In the genomic region with DNA sequence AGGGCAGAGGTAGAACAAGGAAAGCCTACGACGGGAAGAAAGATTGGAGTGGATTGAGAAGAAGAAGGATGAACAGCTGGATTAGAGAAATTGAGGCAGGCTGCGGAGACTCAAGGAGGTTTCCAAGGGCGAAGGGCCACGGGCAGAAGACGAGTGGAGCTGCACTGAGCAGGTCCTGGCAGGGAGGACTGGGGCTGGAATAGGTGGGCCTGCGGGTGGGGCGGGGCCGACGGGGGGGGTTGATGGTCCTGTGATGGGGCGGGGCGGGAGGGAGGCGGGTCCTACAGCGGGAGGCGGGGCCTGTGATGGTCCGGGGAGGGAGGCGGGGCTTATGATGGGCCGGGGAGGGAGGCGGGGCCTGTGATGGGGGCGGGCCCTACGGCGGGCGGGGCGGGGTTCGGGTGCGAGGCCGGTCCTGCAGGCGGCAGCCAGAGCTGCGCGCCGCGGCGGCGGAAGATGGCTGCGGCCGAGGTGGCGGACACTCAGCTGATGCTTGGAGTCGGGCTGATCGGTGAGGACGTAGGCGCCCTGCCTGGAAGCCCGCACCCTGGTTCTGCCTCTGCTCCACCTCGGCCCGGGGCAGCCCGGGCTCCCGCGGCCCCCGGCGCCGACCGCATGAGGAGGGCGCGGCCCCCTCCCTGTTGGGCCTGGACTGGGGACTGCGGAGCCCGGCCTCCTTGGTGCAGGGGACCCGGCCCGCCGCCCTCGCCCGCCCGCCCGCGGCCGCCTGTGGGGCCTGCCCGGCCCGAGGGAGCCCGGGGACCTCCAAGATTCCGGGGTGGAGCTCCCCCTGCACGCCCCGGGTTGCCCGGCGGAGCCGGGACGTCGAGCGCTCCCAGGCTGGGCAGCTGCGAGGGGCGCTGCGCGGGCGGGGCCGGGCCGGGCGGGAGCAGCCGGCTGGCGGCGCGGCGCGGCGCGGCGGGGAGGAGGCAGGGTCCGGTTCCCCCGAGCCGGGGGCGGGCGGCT, we compare ENCODE assay signal across 1 cellular context.
TF ChIP-seq lines count a peak whose summit lies in the region.

A gene with protein sequence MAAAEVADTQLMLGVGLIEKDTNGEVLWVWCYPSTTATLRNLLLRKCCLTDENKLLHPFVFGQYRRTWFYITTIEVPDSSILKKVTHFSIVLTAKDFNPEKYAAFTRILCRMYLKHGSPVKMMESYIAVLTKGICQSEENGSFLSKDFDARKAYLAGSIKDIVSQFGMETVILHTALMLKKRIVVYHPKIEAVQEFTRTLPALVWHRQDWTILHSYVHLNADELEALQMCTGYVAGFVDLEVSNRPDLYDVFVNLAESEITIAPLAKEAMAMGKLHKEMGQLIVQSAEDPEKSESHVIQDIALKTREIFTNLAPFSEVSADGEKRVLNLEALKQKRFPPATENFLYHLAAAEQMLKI (plus strand): TSS at position 427 of the 966 bp plus-strand sequence. CDS start 30 bp downstream, at position 457.

TF ChIP-seq in WTC11, 78 proteins besides CTCF, POLR2A, EP300 and RAD21 (continued from another document and continues in another):
- TF ChIP-seq, protein P1, sequence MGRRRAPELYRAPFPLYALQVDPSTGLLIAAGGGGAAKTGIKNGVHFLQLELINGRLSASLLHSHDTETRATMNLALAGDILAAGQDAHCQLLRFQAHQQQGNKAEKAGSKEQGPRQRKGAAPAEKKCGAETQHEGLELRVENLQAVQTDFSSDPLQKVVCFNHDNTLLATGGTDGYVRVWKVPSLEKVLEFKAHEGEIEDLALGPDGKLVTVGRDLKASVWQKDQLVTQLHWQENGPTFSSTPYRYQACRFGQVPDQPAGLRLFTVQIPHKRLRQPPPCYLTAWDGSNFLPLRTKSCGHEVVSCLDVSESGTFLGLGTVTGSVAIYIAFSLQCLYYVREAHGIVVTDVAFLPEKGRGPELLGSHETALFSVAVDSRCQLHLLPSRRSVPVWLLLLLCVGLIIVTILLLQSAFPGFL (CRISPR knock-in tag; IDR thresholded peaks at IDR 0.05; ENCODE audit: borderline replicate concordance) = no peak
- TF ChIP-seq ZNF138 (CRISPR knock-in tag; conservative IDR thresholded peaks at IDR 0.05) (no peak), ATF6 (CRISPR knock-in tag; IDR thresholded peaks at IDR 0.05) (no peak), JUN (CRISPR knock-in tag; IDR thresholded peaks at IDR 0.05) (no peak), SP1 (CRISPR knock-in tag; conservative IDR thresholded peaks at IDR 0.05) (peak; percentile 83), TEAD1 (CRISPR knock-in tag; IDR thresholded peaks at IDR 0.05) (peak; percentile 58; the same call in 1 of the 2 replicates), FOXJ3 (CRISPR knock-in tag; IDR thresholded peaks at IDR 0.05; ENCODE audit: borderline replicate concordance) (no peak), ETV6 (CRISPR knock-in tag; IDR thresholded peaks at IDR 0.05) (peak; percentile 62; the same call in 1 of the 2 replicates), ZNF317 (CRISPR knock-in tag; IDR thresholded peaks at IDR 0.05; ENCODE audit: borderline replicate concordance, low read depth) (no peak), ZNF423 (CRISPR knock-in tag; IDR thresholded peaks at IDR 0.05) (no peak), RELA (CRISPR knock-in tag; IDR thresholded peaks at IDR 0.05; ENCODE audit: borderline replicate concordance) (no peak), NFE2L1 (CRISPR knock-in tag; IDR thresholded peaks at IDR 0.05) (no peak), FOXK1 (CRISPR knock-in tag; IDR thresholded peaks at IDR 0.05) (no peak), NFYB (CRISPR knock-in tag; conservative IDR thresholded peaks at IDR 0.05; ENCODE audit: low read depth) (no peak), ZMAT4 (CRISPR knock-in tag; IDR thresholded peaks at IDR 0.05) (no peak; the same call in 1 of the 2 replicates), ZNF396 (CRISPR knock-in tag; IDR thresholded peaks at IDR 0.05; ENCODE audit: borderline replicate concordance) (no peak), MLX (CRISPR knock-in tag; IDR thresholded peaks at IDR 0.05) (no peak), SOX15 (CRISPR knock-in tag; IDR thresholded peaks at IDR 0.05) (no peak), ZNF263 (CRISPR knock-in tag; IDR thresholded peaks at IDR 0.05; ENCODE audit: low read depth) (no peak), SMAD3 (CRISPR knock-in tag; IDR thresholded peaks at IDR 0.05; ENCODE audit: borderline replicate concordance) (no peak), TCF7 (CRISPR knock-in tag; IDR thresholded peaks at IDR 0.05; ENCODE audit: low read depth) (no peak), STAT6 (CRISPR knock-in tag; conservative IDR thresholded peaks at IDR 0.05; ENCODE audit: low read depth) (no peak)
- TF ChIP-seq, protein P2, sequence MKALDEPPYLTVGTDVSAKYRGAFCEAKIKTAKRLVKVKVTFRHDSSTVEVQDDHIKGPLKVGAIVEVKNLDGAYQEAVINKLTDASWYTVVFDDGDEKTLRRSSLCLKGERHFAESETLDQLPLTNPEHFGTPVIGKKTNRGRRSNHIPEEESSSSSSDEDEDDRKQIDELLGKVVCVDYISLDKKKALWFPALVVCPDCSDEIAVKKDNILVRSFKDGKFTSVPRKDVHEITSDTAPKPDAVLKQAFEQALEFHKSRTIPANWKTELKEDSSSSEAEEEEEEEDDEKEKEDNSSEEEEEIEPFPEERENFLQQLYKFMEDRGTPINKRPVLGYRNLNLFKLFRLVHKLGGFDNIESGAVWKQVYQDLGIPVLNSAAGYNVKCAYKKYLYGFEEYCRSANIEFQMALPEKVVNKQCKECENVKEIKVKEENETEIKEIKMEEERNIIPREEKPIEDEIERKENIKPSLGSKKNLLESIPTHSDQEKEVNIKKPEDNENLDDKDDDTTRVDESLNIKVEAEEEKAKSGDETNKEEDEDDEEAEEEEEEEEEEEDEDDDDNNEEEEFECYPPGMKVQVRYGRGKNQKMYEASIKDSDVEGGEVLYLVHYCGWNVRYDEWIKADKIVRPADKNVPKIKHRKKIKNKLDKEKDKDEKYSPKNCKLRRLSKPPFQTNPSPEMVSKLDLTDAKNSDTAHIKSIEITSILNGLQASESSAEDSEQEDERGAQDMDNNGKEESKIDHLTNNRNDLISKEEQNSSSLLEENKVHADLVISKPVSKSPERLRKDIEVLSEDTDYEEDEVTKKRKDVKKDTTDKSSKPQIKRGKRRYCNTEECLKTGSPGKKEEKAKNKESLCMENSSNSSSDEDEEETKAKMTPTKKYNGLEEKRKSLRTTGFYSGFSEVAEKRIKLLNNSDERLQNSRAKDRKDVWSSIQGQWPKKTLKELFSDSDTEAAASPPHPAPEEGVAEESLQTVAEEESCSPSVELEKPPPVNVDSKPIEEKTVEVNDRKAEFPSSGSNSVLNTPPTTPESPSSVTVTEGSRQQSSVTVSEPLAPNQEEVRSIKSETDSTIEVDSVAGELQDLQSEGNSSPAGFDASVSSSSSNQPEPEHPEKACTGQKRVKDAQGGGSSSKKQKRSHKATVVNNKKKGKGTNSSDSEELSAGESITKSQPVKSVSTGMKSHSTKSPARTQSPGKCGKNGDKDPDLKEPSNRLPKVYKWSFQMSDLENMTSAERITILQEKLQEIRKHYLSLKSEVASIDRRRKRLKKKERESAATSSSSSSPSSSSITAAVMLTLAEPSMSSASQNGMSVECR (CRISPR knock-in tag; IDR thresholded peaks at IDR 0.05; ENCODE audit: borderline replicate concordance) = 0 out of 2 replicates have a peak, but pooled peaks have one; percentile 29
- TF ChIP-seq, protein P3, sequence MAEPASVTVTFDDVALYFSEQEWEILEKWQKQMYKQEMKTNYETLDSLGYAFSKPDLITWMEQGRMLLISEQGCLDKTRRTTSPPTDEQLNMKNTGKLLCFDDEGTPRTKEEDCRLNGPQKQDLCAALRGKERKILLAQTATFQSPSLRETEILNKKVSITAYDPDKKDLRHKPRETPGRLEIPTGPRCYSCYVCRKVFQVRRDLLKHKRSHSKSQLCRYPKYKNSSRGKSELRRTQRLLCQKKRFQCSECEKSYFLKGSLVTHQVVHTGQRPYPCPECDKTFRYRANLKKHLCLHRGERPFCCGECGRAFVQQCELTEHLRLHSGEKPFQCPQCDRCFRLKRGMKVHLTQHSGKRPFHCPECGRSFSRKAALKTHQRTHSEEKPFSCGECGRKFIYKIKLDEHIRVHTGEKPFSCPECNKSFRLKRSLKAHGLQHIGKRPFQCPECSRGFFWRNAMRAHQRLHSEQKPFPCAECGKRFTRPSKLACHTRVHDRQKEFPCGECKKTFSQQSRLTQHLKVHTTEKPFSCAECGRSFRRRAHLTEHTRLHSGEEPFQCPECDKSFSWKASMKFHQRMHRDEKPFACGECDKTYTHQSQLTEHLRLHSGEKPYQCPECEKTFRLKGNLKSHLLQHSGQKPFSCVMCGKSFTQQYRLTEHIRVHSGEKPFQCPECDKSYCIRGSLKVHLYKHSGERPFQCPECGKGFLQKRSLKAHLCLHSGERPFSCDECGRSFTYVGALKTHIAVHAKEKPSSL (CRISPR knock-in tag; conservative IDR thresholded peaks at IDR 0.05) = no peak
- TF ChIP-seq, protein P4, sequence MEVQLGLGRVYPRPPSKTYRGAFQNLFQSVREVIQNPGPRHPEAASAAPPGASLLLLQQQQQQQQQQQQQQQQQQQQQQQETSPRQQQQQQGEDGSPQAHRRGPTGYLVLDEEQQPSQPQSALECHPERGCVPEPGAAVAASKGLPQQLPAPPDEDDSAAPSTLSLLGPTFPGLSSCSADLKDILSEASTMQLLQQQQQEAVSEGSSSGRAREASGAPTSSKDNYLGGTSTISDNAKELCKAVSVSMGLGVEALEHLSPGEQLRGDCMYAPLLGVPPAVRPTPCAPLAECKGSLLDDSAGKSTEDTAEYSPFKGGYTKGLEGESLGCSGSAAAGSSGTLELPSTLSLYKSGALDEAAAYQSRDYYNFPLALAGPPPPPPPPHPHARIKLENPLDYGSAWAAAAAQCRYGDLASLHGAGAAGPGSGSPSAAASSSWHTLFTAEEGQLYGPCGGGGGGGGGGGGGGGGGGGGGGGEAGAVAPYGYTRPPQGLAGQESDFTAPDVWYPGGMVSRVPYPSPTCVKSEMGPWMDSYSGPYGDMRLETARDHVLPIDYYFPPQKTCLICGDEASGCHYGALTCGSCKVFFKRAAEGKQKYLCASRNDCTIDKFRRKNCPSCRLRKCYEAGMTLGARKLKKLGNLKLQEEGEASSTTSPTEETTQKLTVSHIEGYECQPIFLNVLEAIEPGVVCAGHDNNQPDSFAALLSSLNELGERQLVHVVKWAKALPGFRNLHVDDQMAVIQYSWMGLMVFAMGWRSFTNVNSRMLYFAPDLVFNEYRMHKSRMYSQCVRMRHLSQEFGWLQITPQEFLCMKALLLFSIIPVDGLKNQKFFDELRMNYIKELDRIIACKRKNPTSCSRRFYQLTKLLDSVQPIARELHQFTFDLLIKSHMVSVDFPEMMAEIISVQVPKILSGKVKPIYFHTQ (CRISPR knock-in tag; IDR thresholded peaks at IDR 0.05) = no peak
- TF ChIP-seq, protein P5, sequence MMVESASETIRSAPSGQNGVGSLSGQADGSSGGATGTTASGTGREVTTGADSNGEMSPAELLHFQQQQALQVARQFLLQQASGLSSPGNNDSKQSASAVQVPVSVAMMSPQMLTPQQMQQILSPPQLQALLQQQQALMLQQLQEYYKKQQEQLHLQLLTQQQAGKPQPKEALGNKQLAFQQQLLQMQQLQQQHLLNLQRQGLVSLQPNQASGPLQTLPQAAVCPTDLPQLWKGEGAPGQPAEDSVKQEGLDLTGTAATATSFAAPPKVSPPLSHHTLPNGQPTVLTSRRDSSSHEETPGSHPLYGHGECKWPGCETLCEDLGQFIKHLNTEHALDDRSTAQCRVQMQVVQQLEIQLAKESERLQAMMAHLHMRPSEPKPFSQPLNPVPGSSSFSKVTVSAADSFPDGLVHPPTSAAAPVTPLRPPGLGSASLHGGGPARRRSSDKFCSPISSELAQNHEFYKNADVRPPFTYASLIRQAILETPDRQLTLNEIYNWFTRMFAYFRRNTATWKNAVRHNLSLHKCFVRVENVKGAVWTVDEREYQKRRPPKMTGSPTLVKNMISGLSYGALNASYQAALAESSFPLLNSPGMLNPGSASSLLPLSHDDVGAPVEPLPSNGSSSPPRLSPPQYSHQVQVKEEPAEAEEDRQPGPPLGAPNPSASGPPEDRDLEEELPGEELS (CRISPR knock-in tag; IDR thresholded peaks at IDR 0.05) = peak; percentile 60
